In genomic region chr1:28329395-28330153, GRCh38 we compare ENCODE assay signal across 8 cellular contexts. TPM values are rescaled to one million over a fixed set of nuclear protein-coding genes. Genes with fewer than 3 reads are reported as not detected.
A peak's percentile ranks its signal among the peaks of the same experiment; 100 is the strongest.
DNase-seq lines count a peak whose midpoint lies in the region; ATAC-seq, FAIRE-seq and TF ChIP-seq lines count a peak whose summit lies in the region.

No MANE protein-coding gene starts in this region.

- FAIRE-seq in HTR-8/SVneo (lab: Jason Lieb, UNC) = no peak

- no peaks in the 10 kb centered on the region for H3K9me3 Mint-ChIP-seq in stimulated activated naive B cell treated with anti-CD40 and anti-IgM and Interleukin-4, amounts not matched to agents 10 μg/mL and 1 μg/mL and 100 μg/mL, for 72 hours

- H3K4me3 Mint-ChIP-seq in stimulated activated naive B cell treated with anti-CD40 and anti-IgM and Interleukin-4, amounts not matched to agents 10 μg/mL and 1 μg/mL and 100 μg/mL, for 72 hours = peak overlapping the region; percentile 94 to 95

- peak overlapping the region; percentile 84 to 97 for H3K9ac ChIP-seq in mucosa of rectum (ENCODE audit: low read depth in 1 of 2, low read length in 2 of 2)

- peaks cover 23 to 37% of the 10 kb centered on the region in 2 donors for H3K36me3 Mint-ChIP-seq in stimulated activated naive B cell treated with anti-CD40 and anti-IgM and Interleukin-4, amounts not matched to agents 10 μg/mL and 1 μg/mL and 100 μg/mL, for 72 hours

- DNase-seq in AG09309 (ENCODE audit: low read depth) = no peak
- DNase-seq in HFF-Myc (ENCODE audit: extremely low read depth, low read depth) = no peak
- peak; percentile 40 for DNase-seq in UCSD-AML1 (lab: John Stamatoyannopoulos, UW; ENCODE audit: unreplicated experiment)
- DNase-seq in dermis blood vessel endothelial cell = peak; percentile 49
- DNase-seq in stimulated activated naive B cell treated with anti-CD40 and anti-IgM and Interleukin-4, amounts not matched to agents 10 μg/mL and 1 μg/mL and 100 μg/mL, for 72 hours = peak; percentile 43
- DNase-seq in H4 (ENCODE audit: low spot score) = no peak
- DNase-seq in HTR-8/SVneo (ENCODE audit: insufficient read length, low spot score) = no peak

- no peaks in the 10 kb centered on the region for H3K27me3 ChIP-seq in mucosa of rectum (ENCODE audit: control insufficient read depth in 2 of 2, insufficient read depth in 2 of 2, low read length in 2 of 2)

- H3K4me3 ChIP-seq in AG09309 (ENCODE audit: control insufficient read depth, low read depth, low read length) (peak overlapping the region; percentile 65), HFF-Myc (replicated peaks; ENCODE audit: low read depth, low read length) (peak overlapping the region; percentile 63), mucosa of rectum (ENCODE audit: low read length in 2 of 2) (peak overlapping the region; percentile 77 to 95)

- H3K9me3 ChIP-seq in mucosa of rectum (ENCODE audit: control insufficient read depth in 2 of 2, low read length in 2 of 2) = no peaks in the 10 kb centered on the region

- peak overlapping the region; percentile 89 to 95 for H3K27ac ChIP-seq in mucosa of rectum (ENCODE audit: low read depth in 2 of 2, low read length in 2 of 2)

- peak; percentile 41 to 45 for ATAC-seq in stimulated activated naive B cell treated with anti-CD40 and anti-IgM and Interleukin-4, amounts not matched to agents 10 μg/mL and 1 μg/mL and 100 μg/mL, for 72 hours (replicated peaks)

- H3K27me3 Mint-ChIP-seq in stimulated activated naive B cell treated with anti-CD40 and anti-IgM and Interleukin-4, amounts not matched to agents 10 μg/mL and 1 μg/mL and 100 μg/mL, for 72 hours = no peaks in the 10 kb centered on the region

- H3K27ac Mint-ChIP-seq in stimulated activated naive B cell treated with anti-CD40 and anti-IgM and Interleukin-4, amounts not matched to agents 10 μg/mL and 1 μg/mL and 100 μg/mL, for 72 hours = peak overlapping the region; percentile 99

- peaks cover 32 to 56% of the 10 kb centered on the region in 2 donors for H3K4me1 Mint-ChIP-seq in stimulated activated naive B cell treated with anti-CD40 and anti-IgM and Interleukin-4, amounts not matched to agents 10 μg/mL and 1 μg/mL and 100 μg/mL, for 72 hours

- peaks cover 16 to 24% of the 10 kb centered on the region in 2 donors for H3K4me1 ChIP-seq in mucosa of rectum (ENCODE audit: control insufficient read depth in 2 of 2, insufficient read depth in 2 of 2, low read length in 2 of 2)

- peaks cover 17 to 30% of the 10 kb centered on the region in 2 donors for H3K36me3 ChIP-seq in mucosa of rectum (ENCODE audit: control insufficient read depth in 2 of 2, insufficient read depth in 2 of 2, low read length in 2 of 2)

- TF ChIP-seq CTCF in AG09309 (IDR thresholded peaks at IDR 0.05; ENCODE audit: control insufficient read depth, insufficient read depth, low read depth, low read length, missing control alignments) = no peak
- TF ChIP-seq CTCF in HFF-Myc (IDR thresholded peaks at IDR 0.05; ENCODE audit: low read depth, low read length, missing control alignments) = no peak

RNA-seq across cellular contexts. Expression of gene MED18, which starts 0.7 kb away (rescaled TPM):
- 25.5 and 28.5 TPM in 2 replicates for total RNA-seq in dermis blood vessel endothelial cell
- total RNA-seq in H4 (2014; rRNA removed; shearing (Covaris generic)) = 14.9 and 20.7 TPM in 2 replicates

RNA-seq across cellular contexts. Expression of gene PHACTR4, which starts 40.0 kb away (rescaled TPM):
- 12.6 and 28.5 TPM in 2 replicates for total RNA-seq in dermis blood vessel endothelial cell
- 7.9 and 15.5 TPM in 2 replicates for total RNA-seq in H4 (2014; rRNA removed; shearing (Covaris generic))

Comparison
In these comparisons a context has a peak if more than half of its experiments do, and no peak if none do; other contexts are left out.
1. DNase-seq: peak in UCSD-AML1 (single experiment), dermis blood vessel endothelial cell (single experiment) and stimulated activated naive B cell treated with anti-CD40 and anti-IgM and Interleukin-4, amounts not matched to agents 10 μg/mL and 1 μg/mL and 100 μg/mL, for 72 hours (single experiment); none in AG09309 (single experiment), HFF-Myc (single experiment), H4 (single experiment) and HTR-8/SVneo (single experiment).
2. Peak in every context shown above with its lines, with median percentiles within 50 percentile points of each other: H3K4me3 ChIP-seq.